32 cellular contexts compared by ENCODE assay signal in the genomic region with DNA sequence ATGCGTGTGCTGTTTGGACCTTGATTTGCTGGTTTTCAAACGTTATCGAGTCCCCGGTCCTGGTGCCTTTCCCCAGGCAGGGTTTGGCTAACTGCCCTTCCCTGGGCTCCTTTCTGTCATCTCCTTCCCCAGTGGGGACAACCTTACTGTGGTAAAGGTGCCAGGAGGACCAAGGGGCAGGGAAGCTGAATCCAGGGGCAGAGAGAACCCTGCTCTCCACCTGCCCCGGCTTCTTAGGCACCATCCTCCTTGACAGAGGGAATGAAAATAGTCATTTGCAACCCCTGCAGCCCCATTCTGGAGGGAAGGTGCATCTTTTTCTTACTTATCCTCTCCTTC. TPM values are rescaled to one million over a fixed set of nuclear protein-coding genes. Genes with fewer than 3 reads are reported as not detected.
DNase-seq lines count a peak whose midpoint lies in the region; FAIRE-seq and TF ChIP-seq lines count a peak whose summit lies in the region.
"Had no signal": no experiment of that assay in that cellular context is flagged by ENCODE, and none has a peak within 500 bp of the region (broad histone marks: within the 10 kb centered on the region; RNA-seq: fewer than 3 reads in every experiment).

No MANE protein-coding gene starts in this region.

- intact Hi-C loops in activated T-helper 1 cell treated with anti-CD3 and anti-CD28 coated beads, Interleukin-12 subunit alpha, Interleukin-12 subunit beta, Interleukin-2, Interleukin-4 antibody, amounts not matched to agents 30 ng/mL and 10 ng/mL and 1 ng/mL, durations not matched to agents 14 hours and 24 hours and 36 hours (cut with micrococcal nuclease): no loop called here
- intact Hi-C loops in spleen (cut with DNase I; ENCODE audit: low total_unique reads): no loop called here
- intact Hi-C loops in Calu3 (cut with micrococcal nuclease; ENCODE audit: unreplicated experiment): no loop called here

- H3K4me1 Mint-ChIP-seq in activated T-helper 1 cell treated with anti-CD3 and anti-CD28 coated beads, Interleukin-12 subunit alpha, Interleukin-12 subunit beta, Interleukin-2, Interleukin-4 antibody, amounts not matched to agents 30 ng/mL and 10 ng/mL and 1 ng/mL, durations not matched to agents 14 hours and 24 hours and 36 hours (ENCODE audit: low read depth): peaks cover 15% of the 10 kb centered on the region
- H3K4me1 Mint-ChIP-seq in Calu3 (ENCODE audit: low read depth, unreplicated experiment): peaks cover 12% of the 10 kb centered on the region
- H3K4me1 Mint-ChIP-seq: immature natural killer cell had no signal

- peak overlapping the region in 3 of 8 donors; percentile 41 to 62 (median 59) for H3K27ac ChIP-seq in spleen
- H3K27ac ChIP-seq: body of pancreas, hepatocyte, prostate gland, WERI-Rb-1 had no signal

- TF ChIP-seq CTCF in spleen (IDR thresholded peaks at IDR 0.05 in 8 of 11, conservative IDR thresholded peaks at IDR 0.05 in 3 of 11): no peak
- no peak for TF ChIP-seq CTCF in Calu3 (IDR thresholded peaks at IDR 0.05; ENCODE audit: unreplicated experiment)

- TF ChIP-seq POLR2A in spleen (IDR thresholded peaks at IDR 0.05): no peak
- TF ChIP-seq POLR2A in GM12892 (IDR thresholded peaks at IDR 0.05; ENCODE audit: low read depth, low read length): no peak

- no peaks in the 10 kb centered on the region for H3K36me3 Mint-ChIP-seq in activated T-helper 1 cell treated with anti-CD3 and anti-CD28 coated beads, Interleukin-12 subunit alpha, Interleukin-12 subunit beta, Interleukin-2, Interleukin-4 antibody, amounts not matched to agents 30 ng/mL and 10 ng/mL and 1 ng/mL, durations not matched to agents 14 hours and 24 hours and 36 hours (ENCODE audit: low read depth)
- no peaks in the 10 kb centered on the region for H3K36me3 Mint-ChIP-seq in Calu3 (ENCODE audit: insufficient read depth, unreplicated experiment)
- H3K36me3 Mint-ChIP-seq: activated CD8-positive, alpha-beta memory T cell treated with anti-CD3 and anti-CD28 coated beads, Interleukin-2, amount 10 ng/mL, durations not matched to agents 7 days and 5 days; activated naive CD8-positive, alpha-beta T cell; immature natural killer cell; mesothelial cell of epicardium; natural killer cell treated with Interleukin-12 subunit alpha and Interleukin-12 subunit beta and Interleukin-15 and Interleukin-18, amount 100 ng/mL, for 72 hours had no signal

- H3K27ac Mint-ChIP-seq in activated T-helper 1 cell treated with anti-CD3 and anti-CD28 coated beads, Interleukin-12 subunit alpha, Interleukin-12 subunit beta, Interleukin-2, Interleukin-4 antibody, amounts not matched to agents 30 ng/mL and 10 ng/mL and 1 ng/mL, durations not matched to agents 14 hours and 24 hours and 36 hours: peak overlapping the region; percentile 15
- H3K27ac Mint-ChIP-seq in Calu3 (ENCODE audit: unreplicated experiment): no peak overlapping the region
- H3K27ac Mint-ChIP-seq: activated CD4-positive, alpha-beta T cell treated with anti-CD3 and anti-CD28 coated beads, Interleukin-2, amount 10 ng/mL, durations not matched to agents 24 days and 14 days; activated CD8-positive, alpha-beta memory T cell treated with anti-CD3 and anti-CD28 coated beads, Interleukin-2, amount 10 ng/mL, durations not matched to agents 7 days and 5 days; activated naive CD8-positive, alpha-beta T cell; immature natural killer cell; mesothelial cell of epicardium; natural killer cell treated with Interleukin-12 subunit alpha and Interleukin-12 subunit beta and Interleukin-15 and Interleukin-18, amount 100 ng/mL, for 72 hours had no signal

- H3K36me3 ChIP-seq in spleen: no peaks in the 10 kb centered on the region
- H3K36me3 ChIP-seq: prostate gland, upper lobe of left lung, WERI-Rb-1 had no signal

- no peaks in the 10 kb centered on the region for H3K9me3 ChIP-seq in spleen
- H3K9me3 ChIP-seq: body of pancreas, prostate gland, upper lobe of left lung had no signal

- FAIRE-seq in GM12892 (lab: Jason Lieb, UNC): no peak
- FAIRE-seq: frontal cortex had no signal

- CTCF ChIA-PET in Calu3 (lab: Charles Lee): no interaction called here

- H3K27me3 Mint-ChIP-seq in activated T-helper 1 cell treated with anti-CD3 and anti-CD28 coated beads, Interleukin-12 subunit alpha, Interleukin-12 subunit beta, Interleukin-2, Interleukin-4 antibody, amounts not matched to agents 30 ng/mL and 10 ng/mL and 1 ng/mL, durations not matched to agents 14 hours and 24 hours and 36 hours (ENCODE audit: insufficient read depth): peaks cover 7% of the 10 kb centered on the region
- H3K27me3 Mint-ChIP-seq in Calu3 (ENCODE audit: unreplicated experiment): no peaks in the 10 kb centered on the region
- H3K27me3 Mint-ChIP-seq: activated naive CD8-positive, alpha-beta T cell had no signal

- H3K9me3 Mint-ChIP-seq in activated T-helper 1 cell treated with anti-CD3 and anti-CD28 coated beads, Interleukin-12 subunit alpha, Interleukin-12 subunit beta, Interleukin-2, Interleukin-4 antibody, amounts not matched to agents 30 ng/mL and 10 ng/mL and 1 ng/mL, durations not matched to agents 14 hours and 24 hours and 36 hours: no peaks in the 10 kb centered on the region
- H3K9me3 Mint-ChIP-seq in Calu3 (ENCODE audit: low read depth, unreplicated experiment): no peaks in the 10 kb centered on the region
- H3K9me3 Mint-ChIP-seq: activated CD4-positive, alpha-beta T cell treated with anti-CD3 and anti-CD28 coated beads, Interleukin-2, amount 10 ng/mL, durations not matched to agents 24 days and 14 days; immature natural killer cell; mesothelial cell of epicardium; natural killer cell treated with Interleukin-12 subunit alpha and Interleukin-12 subunit beta and Interleukin-15 and Interleukin-18, amount 100 ng/mL, for 72 hours had no signal

- DNase-seq in activated effector memory CD4-positive, alpha-beta T cell treated with anti-CD3 and anti-CD28 coated beads, Interleukin-2, amount 50 U/mL, for 16 hours: peak; percentile 38
- no peak for DNase-seq in activated effector memory CD4-positive, alpha-beta T cell treated with Interleukin-2 at 50 U/mL for 16 hours
- DNase-seq in activated T-helper 1 cell treated with anti-CD3 and anti-CD28 coated beads, Interleukin-12 subunit alpha, Interleukin-12 subunit beta, Interleukin-2, Interleukin-4 antibody, amounts not matched to agents 30 ng/mL and 10 ng/mL and 1 ng/mL, durations not matched to agents 14 hours and 24 hours and 36 hours (ENCODE audit: low spot score): no peak
- DNase-seq in mesenteric fat pad (ENCODE audit: low spot score) (peak; percentile 68), spleen (peak; percentile 37), GM12892 (ENCODE audit: insufficient read length) (no peak), Calu3 (no peak), hepatic stellate cell (ENCODE audit: low spot score) (no peak)
- DNase-seq: activated CD4-positive, alpha-beta T cell treated with anti-CD3 and anti-CD28 coated beads, Interleukin-2, amount 10 ng/mL, durations not matched to agents 24 days and 14 days; activated CD8-positive, alpha-beta memory T cell treated with anti-CD3 and anti-CD28 coated beads, Interleukin-2, amount 10 ng/mL, durations not matched to agents 7 days and 5 days; body of pancreas; COR-L47; effector CD8-positive, alpha-beta T cell; immature natural killer cell; NCI-H1092 treated with DMSO at 0.1 percent for 48 hours; NCI-H187 treated with DMSO at 0.1 percent for 48 hours; NCI-H526 treated with DMSO at 0.1 percent for 48 hours; stimulated activated CD4-positive, alpha-beta T cell treated with anti-CD3 and anti-CD28 coated beads, Interleukin-1b, Interleukin-23, amount 100 ng/mL, for 48 hours; T-helper 9 cell; upper lobe of left lung; WERI-Rb-1 had no signal

- H3K4me3 ChIP-seq in spleen: no peak overlapping the region
- H3K4me3 ChIP-seq: body of pancreas, hepatocyte, prostate gland, upper lobe of left lung had no signal

- H3K4me1 ChIP-seq in spleen: peaks cover 0 to 73% (median 25%) of the 10 kb centered on the region in 6 donors
- H3K4me1 ChIP-seq: body of pancreas, prostate gland had no signal

- BruUV-seq in Calu3 (replicated peaks; lab: Mats Ljungman, UMichigan): no TSS peak

- H3K4me3 Mint-ChIP-seq in activated T-helper 1 cell treated with anti-CD3 and anti-CD28 coated beads, Interleukin-12 subunit alpha, Interleukin-12 subunit beta, Interleukin-2, Interleukin-4 antibody, amounts not matched to agents 30 ng/mL and 10 ng/mL and 1 ng/mL, durations not matched to agents 14 hours and 24 hours and 36 hours: no peak overlapping the region
- H3K4me3 Mint-ChIP-seq in Calu3 (ENCODE audit: low read depth, unreplicated experiment): no peak overlapping the region
- H3K4me3 Mint-ChIP-seq: activated CD4-positive, alpha-beta T cell treated with anti-CD3 and anti-CD28 coated beads, Interleukin-2, amount 10 ng/mL, durations not matched to agents 24 days and 14 days; activated CD8-positive, alpha-beta memory T cell treated with anti-CD3 and anti-CD28 coated beads, Interleukin-2, amount 10 ng/mL, durations not matched to agents 7 days and 5 days; activated naive CD8-positive, alpha-beta T cell; immature natural killer cell; mesothelial cell of epicardium; natural killer cell treated with Interleukin-12 subunit alpha and Interleukin-12 subunit beta and Interleukin-15 and Interleukin-18, amount 100 ng/mL, for 72 hours had no signal

- H3K27me3 ChIP-seq in spleen (replicated peaks in 1 of 7): peaks cover 0 to 30% (median 0%) of the 10 kb centered on the region in 7 donors
- H3K27me3 ChIP-seq: upper lobe of left lung had no signal

- 56 to 80% (median 62%) methylated on average over 2 to 5 of the region's 5 CpGs for WGBS in spleen, 5 donors

RNA-seq across cellular contexts. Expression of a gene that starts 5.0 kb away (rescaled TPM):
- not detected in 2 replicates for total RNA-seq in activated T-helper 1 cell treated with anti-CD3 and anti-CD28 coated beads, Interleukin-12 subunit alpha, Interleukin-12 subunit beta, Interleukin-2, Interleukin-4 antibody, amounts not matched to agents 30 ng/mL and 10 ng/mL and 1 ng/mL, durations not matched to agents 14 hours and 24 hours and 36 hours
- total RNA-seq in mesenteric fat pad: not detected
- 1 to 10 TPM in 4 of 7 donors, under 1 TPM in 3; 0.64 to 9.6 (median 1.6) TPM for total RNA-seq in spleen
- polyA plus RNA-seq in spleen: 1 to 10 TPM; 1.2 to 3.5 (median 1.3) TPM
- not detected for polyA plus RNA-seq in GM12892 (2012; ENCODE audit: missing spikeins)
- total RNA-seq in Calu3 (2022): not detected in 2 replicates
- total RNA-seq: A172; body of pancreas; frontal cortex; H4; hepatocyte; left lobe of liver; mesothelial cell of epicardium; natural killer cell treated with Interleukin-12 subunit alpha and Interleukin-12 subunit beta and Interleukin-15 and Interleukin-18, amount 100 ng/mL, for 72 hours; prostate gland had no signal
- polyA plus RNA-seq: hepatocyte, immature natural killer cell had no signal

RNA-seq across cellular contexts. Expression of a gene that starts 9.3 kb away (rescaled TPM):
- total RNA-seq in activated T-helper 1 cell treated with anti-CD3 and anti-CD28 coated beads, Interleukin-12 subunit alpha, Interleukin-12 subunit beta, Interleukin-2, Interleukin-4 antibody, amounts not matched to agents 30 ng/mL and 10 ng/mL and 1 ng/mL, durations not matched to agents 14 hours and 24 hours and 36 hours: not detected in 2 replicates
- total RNA-seq in mesenteric fat pad (not detected), spleen (not detected), Calu3 (2022) (not detected in 2 replicates)
- not detected for polyA plus RNA-seq in spleen
- not detected for polyA plus RNA-seq in GM12892 (2012; ENCODE audit: missing spikeins)
- total RNA-seq: A172; activated CD4-positive, alpha-beta T cell treated with anti-CD3 and anti-CD28 coated beads, Interleukin-2, amount 10 ng/mL, durations not matched to agents 24 days and 14 days; activated CD8-positive, alpha-beta memory T cell treated with anti-CD3 and anti-CD28 coated beads, Interleukin-2, amount 10 ng/mL, durations not matched to agents 7 days and 5 days; body of pancreas; frontal cortex; H4; hepatocyte; left lobe of liver; mesothelial cell of epicardium; natural killer cell treated with Interleukin-12 subunit alpha and Interleukin-12 subunit beta and Interleukin-15 and Interleukin-18, amount 100 ng/mL, for 72 hours; prostate gland; skeletal muscle tissue; subcutaneous adipose tissue; upper lobe of left lung had no signal
- polyA plus RNA-seq: hepatocyte, immature natural killer cell had no signal

RNA-seq across cellular contexts. Expression of a gene that starts 18.8 kb away (rescaled TPM):
- total RNA-seq in activated T-helper 1 cell treated with anti-CD3 and anti-CD28 coated beads, Interleukin-12 subunit alpha, Interleukin-12 subunit beta, Interleukin-2, Interleukin-4 antibody, amounts not matched to agents 30 ng/mL and 10 ng/mL and 1 ng/mL, durations not matched to agents 14 hours and 24 hours and 36 hours: 49.7 and 55.6 TPM in 2 replicates
- total RNA-seq in mesenteric fat pad (50.5 TPM), spleen (10 to 100 TPM; 34.3 to 43.2 (median 37.8) TPM), Calu3 (2022) (47.0 and 47.3 TPM in 2 replicates)
- 10 to 100 TPM; 28.0 to 47.0 (median 40.2) TPM for polyA plus RNA-seq in spleen
- polyA plus RNA-seq in GM12892 (2012; ENCODE audit: missing spikeins): 39.9 TPM

RNA-seq across cellular contexts. Expression of a gene that starts 19.2 kb away (rescaled TPM):
- total RNA-seq in activated T-helper 1 cell treated with anti-CD3 and anti-CD28 coated beads, Interleukin-12 subunit alpha, Interleukin-12 subunit beta, Interleukin-2, Interleukin-4 antibody, amounts not matched to agents 30 ng/mL and 10 ng/mL and 1 ng/mL, durations not matched to agents 14 hours and 24 hours and 36 hours: 221 and 225 TPM in 2 replicates
- total RNA-seq in mesenteric fat pad: 137 TPM
- 100 to 1,000 TPM; 148 to 228 (median 211) TPM for total RNA-seq in spleen
- polyA plus RNA-seq in spleen: 100 to 1,000 TPM in 2 of 3 donors, 10 to 100 TPM in 1; 59.2 to 126 (median 119) TPM
- polyA plus RNA-seq in GM12892 (2012; ENCODE audit: missing spikeins): 83.9 TPM
- 181 and 191 TPM in 2 replicates for total RNA-seq in Calu3 (2022)

RNA-seq across cellular contexts. Expression of a gene that starts 56.8 kb away (rescaled TPM):
- total RNA-seq in activated T-helper 1 cell treated with anti-CD3 and anti-CD28 coated beads, Interleukin-12 subunit alpha, Interleukin-12 subunit beta, Interleukin-2, Interleukin-4 antibody, amounts not matched to agents 30 ng/mL and 10 ng/mL and 1 ng/mL, durations not matched to agents 14 hours and 24 hours and 36 hours: 1.0 and 1.2 TPM in 2 replicates
- total RNA-seq in mesenteric fat pad: 2.4 TPM
- 1 to 10 TPM; 2.6 to 9.4 (median 6.5) TPM for total RNA-seq in spleen
- polyA plus RNA-seq in spleen: 1 to 10 TPM; 1.3 to 6.3 (median 3.1) TPM
- 1.1 TPM for polyA plus RNA-seq in GM12892 (2012; ENCODE audit: missing spikeins)
- total RNA-seq in Calu3 (2022): 5.0 and 5.7 TPM in 2 replicates

Comparison
In these comparisons a context has a peak if more than half of its experiments do, and no peak if none do; other contexts are left out.
1. DNase-seq: peak in activated effector memory CD4-positive, alpha-beta T cell treated with anti-CD3 and anti-CD28 coated beads, Interleukin-2, amount 50 U/mL, for 16 hours (single experiment), mesenteric fat pad (single experiment) and spleen (single experiment); none in activated effector memory CD4-positive, alpha-beta T cell treated with Interleukin-2 at 50 U/mL for 16 hours (single experiment), activated T-helper 1 cell treated with anti-CD3 and anti-CD28 coated beads, Interleukin-12 subunit alpha, Interleukin-12 subunit beta, Interleukin-2, Interleukin-4 antibody, amounts not matched to agents 30 ng/mL and 10 ng/mL and 1 ng/mL, durations not matched to agents 14 hours and 24 hours and 36 hours (single experiment), GM12892 (single experiment), Calu3 (single experiment) and hepatic stellate cell (single experiment).